In the genomic region with DNA sequence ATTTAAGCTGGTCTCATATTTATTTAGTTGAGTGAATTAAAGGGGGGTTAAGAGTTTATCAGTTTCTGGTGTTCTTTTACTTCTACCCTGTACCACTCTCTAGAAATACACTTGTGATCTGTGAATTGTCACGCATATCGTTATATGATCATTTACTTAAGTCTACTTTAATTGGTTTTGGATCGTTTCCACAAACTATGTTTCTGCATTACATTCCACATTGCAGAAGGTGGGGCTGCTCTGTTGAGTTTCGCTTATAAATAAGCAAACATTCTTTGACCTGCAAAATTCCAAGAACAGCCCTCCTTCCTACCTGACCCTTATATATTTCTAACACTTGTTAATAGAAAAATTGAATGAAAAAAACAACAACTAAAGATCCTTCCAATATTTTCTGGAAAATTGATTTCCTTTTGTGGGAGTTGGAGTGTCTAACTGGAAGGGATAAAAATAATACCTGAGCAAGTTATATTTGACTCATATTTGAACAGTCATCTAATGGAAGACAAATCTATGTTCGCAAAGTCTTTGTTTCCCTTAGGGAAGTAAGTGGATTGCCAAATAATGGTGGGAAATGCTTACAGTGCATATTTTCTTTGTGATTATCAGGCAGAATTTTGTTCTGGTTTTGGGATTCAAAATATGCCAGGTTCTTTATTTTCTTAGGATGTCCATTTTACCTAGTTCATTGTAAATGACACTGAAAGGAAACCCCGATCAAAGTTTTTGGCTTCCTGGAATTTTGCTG, we compare ENCODE assay signal across 16 cellular contexts.
"Had no signal": no experiment of that assay in that cellular context is flagged by ENCODE, and none has a peak within 500 bp of the region (broad histone marks: within the 10 kb centered on the region; RNA-seq: fewer than 3 reads in every experiment).

No MANE protein-coding gene starts in this region.

- H3K27ac ChIP-seq: coronary artery, gastroesophageal sphincter, heart right ventricle, right atrium auricular region, upper lobe of left lung had no signal

- ATAC-seq: activated CD8-positive, alpha-beta T cell treated with anti-CD3 and anti-CD28 coated beads, Interleukin-2, amount 10 ng/mL, durations not matched to agents 7 days and 5 days; activated T-cell treated with anti-CD3 and anti-CD28 coated beads, Interleukin-2, amount 50 U/mL, for 72 hours; gastroesophageal sphincter; heart right ventricle; naive thymus-derived CD8-positive, alpha-beta T cell had no signal

- DNase-seq: activated B cell treated with CpG ODN at 0.5 μM for 24 hours; activated CD4-positive, alpha-beta T cell treated with anti-CD3 and anti-CD28 coated beads for 48 hours; activated CD8-positive, alpha-beta memory T cell treated with anti-CD3 and anti-CD28 coated beads, Interleukin-2, amount 50 U/mL, for 4 hours; activated CD8-positive, alpha-beta T cell treated with anti-CD3 and anti-CD28 coated beads, Interleukin-2, amount 10 ng/mL, durations not matched to agents 7 days and 5 days; activated gamma-delta T cell treated with Interleukin-2 at 50 U/mL for 16 hours; activated T-cell treated with anti-CD3 and anti-CD28 coated beads, Interleukin-2, amount 50 U/mL, for 72 hours; amniotic stem cell; caudate nucleus; heart right ventricle; naive thymus-derived CD8-positive, alpha-beta T cell; SW 1271; upper lobe of left lung had no signal

- H3K4me3 ChIP-seq: coronary artery, gastroesophageal sphincter, heart right ventricle, right atrium auricular region, smooth muscle cell, upper lobe of left lung had no signal
